In genomic region chrX:129905787-129906580, GRCh38 we compare ENCODE assay signal across 1 cellular context.
TF ChIP-seq lines count a peak whose summit lies in the region.

A gene with protein sequence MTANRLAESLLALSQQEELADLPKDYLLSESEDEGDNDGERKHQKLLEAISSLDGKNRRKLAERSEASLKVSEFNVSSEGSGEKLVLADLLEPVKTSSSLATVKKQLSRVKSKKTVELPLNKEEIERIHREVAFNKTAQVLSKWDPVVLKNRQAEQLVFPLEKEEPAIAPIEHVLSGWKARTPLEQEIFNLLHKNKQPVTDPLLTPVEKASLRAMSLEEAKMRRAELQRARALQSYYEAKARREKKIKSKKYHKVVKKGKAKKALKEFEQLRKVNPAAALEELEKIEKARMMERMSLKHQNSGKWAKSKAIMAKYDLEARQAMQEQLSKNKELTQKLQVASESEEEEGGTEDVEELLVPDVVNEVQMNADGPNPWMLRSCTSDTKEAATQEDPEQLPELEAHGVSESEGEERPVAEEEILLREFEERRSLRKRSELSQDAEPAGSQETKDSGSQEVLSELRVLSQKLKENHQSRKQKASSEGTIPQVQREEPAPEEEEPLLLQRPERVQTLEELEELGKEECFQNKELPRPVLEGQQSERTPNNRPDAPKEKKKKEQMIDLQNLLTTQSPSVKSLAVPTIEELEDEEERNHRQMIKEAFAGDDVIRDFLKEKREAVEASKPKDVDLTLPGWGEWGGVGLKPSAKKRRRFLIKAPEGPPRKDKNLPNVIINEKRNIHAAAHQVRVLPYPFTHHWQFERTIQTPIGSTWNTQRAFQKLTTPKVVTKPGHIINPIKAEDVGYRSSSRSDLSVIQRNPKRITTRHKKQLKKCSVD (plus strand): TSS chrX:129906164. CDS start chrX:129906211, 47 bp downstream.

TF ChIP-seq in A549, 52 proteins besides CTCF, POLR2A, EP300 and RAD21 (continued from another document):
- TF ChIP-seq, protein P1, sequence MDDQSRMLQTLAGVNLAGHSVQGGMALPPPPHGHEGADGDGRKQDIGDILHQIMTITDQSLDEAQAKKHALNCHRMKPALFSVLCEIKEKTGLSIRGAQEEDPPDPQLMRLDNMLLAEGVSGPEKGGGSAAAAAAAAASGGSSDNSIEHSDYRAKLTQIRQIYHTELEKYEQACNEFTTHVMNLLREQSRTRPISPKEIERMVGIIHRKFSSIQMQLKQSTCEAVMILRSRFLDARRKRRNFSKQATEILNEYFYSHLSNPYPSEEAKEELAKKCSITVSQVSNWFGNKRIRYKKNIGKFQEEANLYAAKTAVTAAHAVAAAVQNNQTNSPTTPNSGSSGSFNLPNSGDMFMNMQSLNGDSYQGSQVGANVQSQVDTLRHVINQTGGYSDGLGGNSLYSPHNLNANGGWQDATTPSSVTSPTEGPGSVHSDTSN (IDR thresholded peaks at IDR 0.05), result no peak
- no peak for TF ChIP-seq GATA3 (IDR thresholded peaks at IDR 0.05; ENCODE audit: borderline replicate concordance)
- TF ChIP-seq MYC (IDR thresholded peaks at IDR 0.05; ENCODE audit: borderline replicate concordance, low read length), result peak; percentile 77
